8 cellular contexts compared by ENCODE assay signal in the genomic region with DNA sequence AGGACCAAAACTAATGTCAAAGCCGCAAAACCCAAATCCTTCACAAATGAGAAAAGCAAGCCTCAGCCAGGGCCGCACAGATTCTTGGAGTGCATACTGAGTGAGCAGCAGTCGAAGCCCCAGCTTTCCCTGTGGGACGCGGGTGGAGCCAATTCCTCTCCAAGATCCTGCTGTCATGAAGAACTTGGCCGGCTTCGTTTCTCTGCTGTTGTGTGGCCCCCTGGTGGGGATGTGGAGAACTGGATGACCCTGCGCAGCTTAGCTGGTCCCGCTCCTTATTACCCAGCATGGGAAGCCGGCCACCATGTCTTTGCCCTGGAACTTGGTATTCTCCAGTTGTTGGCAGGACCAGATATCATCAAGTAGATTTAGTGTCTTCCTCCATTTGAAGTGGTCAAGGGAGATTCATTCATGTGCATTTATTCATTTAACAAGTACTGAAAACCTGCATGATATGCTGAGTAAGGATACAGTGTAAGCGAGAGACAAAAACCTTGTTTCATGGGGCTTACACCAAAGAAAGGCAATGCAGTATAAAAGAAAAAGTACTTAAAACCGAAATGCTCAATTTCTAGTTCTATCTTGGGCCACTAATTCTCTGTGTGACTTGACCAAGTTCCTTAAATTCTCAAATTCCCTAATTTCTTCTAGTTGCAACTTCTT. TPM values are rescaled to one million over a fixed set of nuclear protein-coding genes. Genes with fewer than 3 reads are reported as not detected.
DNase-seq lines count a peak whose midpoint lies in the region; ATAC-seq, FAIRE-seq and TF ChIP-seq lines count a peak whose summit lies in the region.

No MANE protein-coding gene starts in this region.

- no peak overlapping the region for H3K4me3 Mint-ChIP-seq in astrocyte (ENCODE audit: unreplicated experiment)

- H3K4me1 ChIP-seq in HEK293 (ENCODE audit: control insufficient read depth, insufficient read depth, low read length): no peaks in the 10 kb centered on the region; the same call in 1 of the 2 replicates
- H3K4me1 ChIP-seq in astrocyte (ENCODE audit: insufficient read depth, low read length): peaks cover 27% of the 10 kb centered on the region
- peaks cover 8% of the 10 kb centered on the region for H3K4me1 ChIP-seq in hepatocyte (ENCODE audit: insufficient read depth)

- CTCF ChIA-PET in HEK293 (lab: Yijun Ruan, JAX): interaction anchor here (0.5 to 6.4 kb wide), 42 partner anchors 8 to 1174 kb away, joined by 3 to 171 read pairs (median 4); a partner anchor contains a TSS

- H3K9me3 ChIP-seq in HEK293 (ENCODE audit: control insufficient read depth, insufficient read depth, low read depth, low read length) (no peaks in the 10 kb centered on the region), astrocyte (ENCODE audit: insufficient read depth, low read depth, low read length) (no peaks in the 10 kb centered on the region), hepatocyte (ENCODE audit: low read depth) (no peaks in the 10 kb centered on the region)

- DNase-seq in EH (ENCODE audit: low read depth): peak; percentile 92
- peak; percentile 29 for DNase-seq in NCI-H1694 (lab: John Stamatoyannopoulos, UW)
- peak; percentile 26 for DNase-seq in T-helper 22 cell (ENCODE audit: low read depth)
- peak; percentile 82 for DNase-seq in astrocyte (ENCODE audit: low read depth)
- peak; percentile 94 for DNase-seq in hepatocyte (ENCODE audit: low spot score)
- DNase-seq in skeletal muscle cell (ENCODE audit: low read depth): peak; percentile 83

- H3K27me3 ChIP-seq in astrocyte (ENCODE audit: insufficient read depth, low read length) (no peaks in the 10 kb centered on the region), hepatocyte (no peaks in the 10 kb centered on the region)

- POLR2A ChIA-PET in HEK293 (lab: Yijun Ruan, JAX): interaction anchor here (0.7 kb wide), 1 partner anchor 129 kb away, joined by 4 read pairs; no protein-coding TSS in a partner anchor

- H3K4me3 ChIP-seq in HEK293 (ENCODE audit: low read depth, low read length) (no peak overlapping the region), astrocyte (ENCODE audit: insufficient read depth, low read depth, low read length) (no peak overlapping the region), hepatocyte (no peak overlapping the region), skeletal muscle cell (ENCODE audit: low read depth, low read length) (no peak overlapping the region)

- H3K9me3 Mint-ChIP-seq in astrocyte (ENCODE audit: unreplicated experiment): no peaks in the 10 kb centered on the region

- no peak for ATAC-seq in HG03378 (IDR thresholded peaks at IDR 0.05; ENCODE audit: unreplicated experiment)

- peaks cover 39% of the 10 kb centered on the region for H3K4me1 Mint-ChIP-seq in astrocyte (ENCODE audit: low read depth, unreplicated experiment)

- H4K20me1 ChIP-seq in astrocyte (ENCODE audit: insufficient read depth, low read length) (no peaks in the 10 kb centered on the region), hepatocyte (ENCODE audit: insufficient read depth, poor library complexity, severe bottlenecking) (no peaks in the 10 kb centered on the region)

- H3K27ac ChIP-seq in HEK293 (ENCODE audit: extremely low read depth, low read depth, low read length) (no peak overlapping the region), astrocyte (ENCODE audit: low read depth, low read length) (no peak overlapping the region), hepatocyte (no peak overlapping the region)

- no peaks in the 10 kb centered on the region for H3K9me2 ChIP-seq in hepatocyte (replicated peaks; ENCODE audit: insufficient read depth)

- H2AFZ ChIP-seq in astrocyte (ENCODE audit: low read depth, low read length) (no peak overlapping the region), hepatocyte (no peak overlapping the region)

- H3K36me3 Mint-ChIP-seq in astrocyte (ENCODE audit: low read depth, unreplicated experiment): peaks cover 13% of the 10 kb centered on the region

- H3K27ac Mint-ChIP-seq in astrocyte (ENCODE audit: unreplicated experiment): no peak overlapping the region

- peak overlapping the region; percentile 25 for H3K9ac ChIP-seq in astrocyte (ENCODE audit: low read length)

- TF ChIP-seq CTCF in HEK293 (tag by site-specific recombination; IDR thresholded peaks at IDR 0.05) (peak; percentile 72), astrocyte (IDR thresholded peaks at IDR 0.05; ENCODE audit: insufficient read depth, low read depth, low read length) (peak; percentile 97), hepatocyte (IDR thresholded peaks at IDR 0.05; ENCODE audit: poor library complexity) (peak; percentile 94)

- WGBS in hepatocyte (ENCODE audit: low lambda C conversion rate, missing lambda C conversion rate): 24% methylated on average over 12 of the region's 12 CpGs

- H3K4me2 ChIP-seq in astrocyte (ENCODE audit: low read length) (peak overlapping the region; percentile 12), hepatocyte (no peak overlapping the region)

- no peaks in the 10 kb centered on the region for H3K79me2 ChIP-seq in astrocyte (ENCODE audit: insufficient read depth, low read length)
- no peaks in the 10 kb centered on the region for H3K79me2 ChIP-seq in hepatocyte

- H3K27me3 Mint-ChIP-seq in astrocyte (ENCODE audit: low read depth, unreplicated experiment): no peaks in the 10 kb centered on the region

- FAIRE-seq in astrocyte (lab: Jason Lieb, UNC): peak; percentile 73

- H3K36me3 ChIP-seq in HEK293 (ENCODE audit: control insufficient read depth in 2 of 2, insufficient read depth in 1 of 2, low read length in 2 of 2) (peaks cover 0 to 5% of the 10 kb centered on the region in 2 experiments; a peak in 1 of 3 replicates), astrocyte (ENCODE audit: insufficient read depth, low read length) (peaks cover 24% of the 10 kb centered on the region), hepatocyte (replicated peaks; ENCODE audit: insufficient read depth, low read depth) (no peaks in the 10 kb centered on the region)

TF ChIP-seq in HEK293, 187 proteins besides CTCF, POLR2A, EP300 and RAD21:
- no peak for TF ChIP-seq ZNF202 (tag by site-specific recombination; IDR thresholded peaks at IDR 0.05; ENCODE audit: borderline replicate concordance)
- TF ChIP-seq ZNF366 (tag by site-specific recombination; conservative IDR thresholded peaks at IDR 0.05): no peak
- no peak for TF ChIP-seq ZNF239 (tag by site-specific recombination; IDR thresholded peaks at IDR 0.05)
- no peak for TF ChIP-seq ZSCAN23 (tag by site-specific recombination; IDR thresholded peaks at IDR 0.05)
- TF ChIP-seq IKZF3 (tag by site-specific recombination; IDR thresholded peaks at IDR 0.05): peak; percentile 21; the same call in 1 of the 2 replicates
- peak; percentile 59 for TF ChIP-seq ZNF654 (tag by site-specific recombination; IDR thresholded peaks at IDR 0.05; ENCODE audit: low read depth)
- TF ChIP-seq, protein P1, sequence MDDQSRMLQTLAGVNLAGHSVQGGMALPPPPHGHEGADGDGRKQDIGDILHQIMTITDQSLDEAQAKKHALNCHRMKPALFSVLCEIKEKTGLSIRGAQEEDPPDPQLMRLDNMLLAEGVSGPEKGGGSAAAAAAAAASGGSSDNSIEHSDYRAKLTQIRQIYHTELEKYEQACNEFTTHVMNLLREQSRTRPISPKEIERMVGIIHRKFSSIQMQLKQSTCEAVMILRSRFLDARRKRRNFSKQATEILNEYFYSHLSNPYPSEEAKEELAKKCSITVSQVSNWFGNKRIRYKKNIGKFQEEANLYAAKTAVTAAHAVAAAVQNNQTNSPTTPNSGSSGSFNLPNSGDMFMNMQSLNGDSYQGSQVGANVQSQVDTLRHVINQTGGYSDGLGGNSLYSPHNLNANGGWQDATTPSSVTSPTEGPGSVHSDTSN (CRISPR knock-in tag; IDR thresholded peaks at IDR 0.05): no peak
- TF ChIP-seq ZNF600 (tag by site-specific recombination; IDR thresholded peaks at IDR 0.05): 0 out of 2 replicates have a peak, but pooled peaks have one; percentile 23
- TF ChIP-seq ZNF629 (tag by site-specific recombination; IDR thresholded peaks at IDR 0.05): no peak
- TF ChIP-seq, protein P2, sequence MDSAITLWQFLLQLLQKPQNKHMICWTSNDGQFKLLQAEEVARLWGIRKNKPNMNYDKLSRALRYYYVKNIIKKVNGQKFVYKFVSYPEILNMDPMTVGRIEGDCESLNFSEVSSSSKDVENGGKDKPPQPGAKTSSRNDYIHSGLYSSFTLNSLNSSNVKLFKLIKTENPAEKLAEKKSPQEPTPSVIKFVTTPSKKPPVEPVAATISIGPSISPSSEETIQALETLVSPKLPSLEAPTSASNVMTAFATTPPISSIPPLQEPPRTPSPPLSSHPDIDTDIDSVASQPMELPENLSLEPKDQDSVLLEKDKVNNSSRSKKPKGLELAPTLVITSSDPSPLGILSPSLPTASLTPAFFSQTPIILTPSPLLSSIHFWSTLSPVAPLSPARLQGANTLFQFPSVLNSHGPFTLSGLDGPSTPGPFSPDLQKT (IDR thresholded peaks at IDR 0.05; ENCODE audit: borderline replicate concordance, low read depth, low read length): no peak
- no peak for TF ChIP-seq ZNF157 (tag by site-specific recombination; IDR thresholded peaks at IDR 0.05)
- no peak for TF ChIP-seq ZNF391 (tag by site-specific recombination; IDR thresholded peaks at IDR 0.05; ENCODE audit: borderline replicate concordance, low read depth)
- TF ChIP-seq ZNF426 (tag by site-specific recombination; IDR thresholded peaks at IDR 0.05): no peak
- TF ChIP-seq ZNF549 (tag by site-specific recombination; IDR thresholded peaks at IDR 0.05): no peak
- TF ChIP-seq ZIC2 (tag by site-specific recombination; IDR thresholded peaks at IDR 0.05): peak; percentile 45; the same call in 1 of the 2 replicates

RNA-seq across cellular contexts. Expression of a gene that starts 56.8 kb away (rescaled TPM):
- total RNA-seq in astrocyte (not detected in 2 replicates), hepatocyte (not detected in 2 replicates)
- polyA plus RNA-seq in hepatocyte: not detected in 2 replicates

Comparison
In these comparisons a context has a peak if more than half of its experiments do, and no peak if none do; other contexts are left out.
1. DNase-seq: peak in every context shown above with its lines; median percentile 94 in hepatocyte; 92 in EH; 83 in skeletal muscle cell; 82 in astrocyte; 29 in NCI-H1694; 26 in T-helper 22 cell.